ENCODE assay signal across 1 cellular context in the genomic region with DNA sequence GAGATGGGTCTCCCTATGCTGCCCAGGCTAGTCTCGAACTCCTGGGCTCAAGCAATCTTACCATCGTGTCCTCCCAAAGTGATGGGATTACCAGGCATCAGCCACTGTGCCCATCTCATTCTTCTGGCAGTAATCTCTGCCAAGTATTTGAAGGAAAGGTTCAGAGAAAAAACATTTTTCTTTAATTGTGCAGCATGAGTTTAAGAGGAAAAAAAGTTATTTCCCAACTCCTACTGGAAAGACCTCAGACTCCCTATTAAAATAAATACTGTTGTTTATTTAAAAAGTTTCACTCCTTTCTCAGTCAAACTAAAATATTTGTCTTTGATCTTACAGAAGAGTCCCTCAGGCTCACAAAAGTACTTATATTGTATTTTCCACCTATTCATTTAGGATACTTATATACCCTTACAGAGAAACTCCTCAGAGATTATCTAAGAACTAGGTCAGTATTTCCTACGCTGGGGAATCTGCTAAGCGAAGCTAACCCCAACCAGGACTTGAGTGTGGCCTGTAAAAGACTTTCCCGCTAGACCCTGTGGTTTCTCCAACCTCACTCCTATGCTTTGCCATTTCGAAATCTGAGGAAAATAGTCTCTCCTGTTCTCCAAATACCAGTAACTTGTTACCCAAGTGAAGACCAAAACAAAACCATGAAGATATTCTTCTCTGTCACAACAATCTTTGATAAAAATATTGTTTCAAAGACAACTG.
TF ChIP-seq lines count a peak whose summit lies in the region.

No MANE protein-coding gene starts in this region.

TF ChIP-seq in SK-N-SH treated with all-trans-retinoic acid at 6 μM for 48 hours, 23 proteins besides CTCF, POLR2A, EP300 and RAD21:
- TF ChIP-seq, protein P1, sequence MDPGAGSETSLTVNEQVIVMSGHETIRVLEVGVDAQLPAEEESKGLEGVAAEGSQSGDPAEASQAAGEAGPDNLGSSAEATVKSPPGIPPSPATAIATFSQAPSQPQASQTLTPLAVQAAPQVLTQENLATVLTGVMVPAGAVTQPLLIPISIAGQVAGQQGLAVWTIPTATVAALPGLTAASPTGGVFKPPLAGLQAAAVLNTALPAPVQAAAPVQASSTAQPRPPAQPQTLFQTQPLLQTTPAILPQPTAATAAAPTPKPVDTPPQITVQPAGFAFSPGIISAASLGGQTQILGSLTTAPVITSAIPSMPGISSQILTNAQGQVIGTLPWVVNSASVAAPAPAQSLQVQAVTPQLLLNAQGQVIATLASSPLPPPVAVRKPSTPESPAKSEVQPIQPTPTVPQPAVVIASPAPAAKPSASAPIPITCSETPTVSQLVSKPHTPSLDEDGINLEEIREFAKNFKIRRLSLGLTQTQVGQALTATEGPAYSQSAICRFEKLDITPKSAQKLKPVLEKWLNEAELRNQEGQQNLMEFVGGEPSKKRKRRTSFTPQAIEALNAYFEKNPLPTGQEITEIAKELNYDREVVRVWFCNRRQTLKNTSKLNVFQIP (CRISPR knock-in tag; IDR thresholded peaks at IDR 0.05; ENCODE audit: borderline replicate concordance, low read depth) = no peak
- TF ChIP-seq CSDC2 (CRISPR knock-in tag; IDR thresholded peaks at IDR 0.05) (no peak), OSR1 (CRISPR knock-in tag; IDR thresholded peaks at IDR 0.05) (no peak), PPARA (CRISPR knock-in tag; IDR thresholded peaks at IDR 0.05; ENCODE audit: borderline replicate concordance) (no peak), ESRRG (CRISPR knock-in tag; IDR thresholded peaks at IDR 0.05) (no peak)
- TF ChIP-seq, protein P2, sequence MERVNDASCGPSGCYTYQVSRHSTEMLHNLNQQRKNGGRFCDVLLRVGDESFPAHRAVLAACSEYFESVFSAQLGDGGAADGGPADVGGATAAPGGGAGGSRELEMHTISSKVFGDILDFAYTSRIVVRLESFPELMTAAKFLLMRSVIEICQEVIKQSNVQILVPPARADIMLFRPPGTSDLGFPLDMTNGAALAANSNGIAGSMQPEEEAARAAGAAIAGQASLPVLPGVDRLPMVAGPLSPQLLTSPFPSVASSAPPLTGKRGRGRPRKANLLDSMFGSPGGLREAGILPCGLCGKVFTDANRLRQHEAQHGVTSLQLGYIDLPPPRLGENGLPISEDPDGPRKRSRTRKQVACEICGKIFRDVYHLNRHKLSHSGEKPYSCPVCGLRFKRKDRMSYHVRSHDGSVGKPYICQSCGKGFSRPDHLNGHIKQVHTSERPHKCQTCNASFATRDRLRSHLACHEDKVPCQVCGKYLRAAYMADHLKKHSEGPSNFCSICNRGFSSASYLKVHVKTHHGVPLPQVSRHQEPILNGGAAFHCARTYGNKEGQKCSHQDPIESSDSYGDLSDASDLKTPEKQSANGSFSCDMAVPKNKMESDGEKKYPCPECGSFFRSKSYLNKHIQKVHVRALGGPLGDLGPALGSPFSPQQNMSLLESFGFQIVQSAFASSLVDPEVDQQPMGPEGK (CRISPR knock-in tag; IDR thresholded peaks at IDR 0.05; ENCODE audit: borderline replicate concordance) = no peak
